ENCODE assay signal across 29 cellular contexts in genomic region chr9:92163276-92163675, GRCh38.
"Had no signal": no experiment of that assay in that cellular context is flagged by ENCODE, and none has a peak within 500 bp of the region (broad histone marks: within the 10 kb centered on the region; RNA-seq: fewer than 3 reads in every experiment).

No MANE protein-coding gene starts in this region.

- H3K27me3 ChIP-seq: esophagus muscularis mucosa, neural progenitor cell, right atrium auricular region, testis, tibial artery, upper lobe of left lung, uterus had no signal

- H3K4me1 Mint-ChIP-seq: memory B cell; naive thymus-derived CD4-positive, alpha-beta T cell; nephron; neural progenitor cell had no signal

- H3K9me3 ChIP-seq: lower lobe of right lung, prostate gland, testis, upper lobe of left lung, uterus had no signal

- H3K4me1 ChIP-seq: esophagus muscularis mucosa, heart right ventricle, lower lobe of right lung, neural progenitor cell, prostate gland, right atrium auricular region, testis, tibial artery, upper lobe of left lung, uterus had no signal

- H3K4me2 ChIP-seq: neural progenitor cell had no signal

- H3K9ac ChIP-seq: neural progenitor cell had no signal

- H3K4me3 Mint-ChIP-seq: memory B cell; naive thymus-derived CD4-positive, alpha-beta T cell; nephron; neural progenitor cell; stimulated activated memory B cell treated with anti-CD40 and anti-IgM and Interleukin-4, amounts not matched to agents 10 μg/mL and 1 μg/mL and 100 μg/mL, for 72 hours had no signal

- H3K4me3 ChIP-seq: coronary artery, esophagus muscularis mucosa, heart right ventricle, lower lobe of right lung, neural progenitor cell, prostate gland, right atrium auricular region, testis, tibial artery, upper lobe of left lung, uterus had no signal

- H2AFZ ChIP-seq: neural progenitor cell had no signal

- DNase-seq: dermis blood vessel endothelial cell; effector memory CD4-positive, alpha-beta T cell; foreskin melanocyte; glutamatergic neuron; heart right ventricle; hippocampal formation; kidney glomerular epithelial cell; left colon; left ventricle myocardium superior; lower lobe of right lung; midbrain; naive thymus-derived CD4-positive, alpha-beta T cell; stimulated activated CD4-positive, alpha-beta T cell treated with anti-CD3 and anti-CD28 coated beads, Interleukin-2, amount 100 ng/mL, for 24 hours; stimulated activated CD4-positive, alpha-beta T cell treated with anti-CD3 and anti-CD28 coated beads, Interleukin-4, amount 100 ng/mL, for 24 hours; stimulated activated naive CD8-positive, alpha-beta T cell treated with anti-CD3 and anti-CD28 coated beads, Interleukin-15, Interleukin-2, amounts not matched to agents 100 U/mL and 50 U/mL, for 24 hours; substantia nigra; testis; tibial artery; upper lobe of left lung; uterus had no signal

- ATAC-seq: heart right ventricle; left colon; left ventricle myocardium superior; lower lobe of right lung; naive thymus-derived CD4-positive, alpha-beta T cell; sciatic nerve; stimulated activated memory B cell treated with anti-CD40 and anti-IgM and Interleukin-4, amounts not matched to agents 10 μg/mL and 1 μg/mL and 100 μg/mL, for 72 hours; stimulated activated naive CD8-positive, alpha-beta T cell treated with anti-CD3 and anti-CD28 coated beads, Interleukin-15, Interleukin-2, amounts not matched to agents 100 U/mL and 50 U/mL, for 24 hours had no signal

- H3K27ac Mint-ChIP-seq: memory B cell; naive thymus-derived CD4-positive, alpha-beta T cell; nephron; neural progenitor cell; stimulated activated memory B cell treated with anti-CD40 and anti-IgM and Interleukin-4, amounts not matched to agents 10 μg/mL and 1 μg/mL and 100 μg/mL, for 72 hours had no signal

- H3K36me3 Mint-ChIP-seq: memory B cell had no signal

- H3K36me3 ChIP-seq: esophagus muscularis mucosa, heart right ventricle, lower lobe of right lung, neural progenitor cell, prostate gland, right atrium auricular region, tibial artery, upper lobe of left lung, uterus had no signal

- H3K27ac ChIP-seq: coronary artery, esophagus muscularis mucosa, heart right ventricle, lower lobe of right lung, neural progenitor cell, prostate gland, right atrium auricular region, testis, tibial artery, upper lobe of left lung, uterus had no signal
